1 cellular context compared by ENCODE assay signal in the genomic region with DNA sequence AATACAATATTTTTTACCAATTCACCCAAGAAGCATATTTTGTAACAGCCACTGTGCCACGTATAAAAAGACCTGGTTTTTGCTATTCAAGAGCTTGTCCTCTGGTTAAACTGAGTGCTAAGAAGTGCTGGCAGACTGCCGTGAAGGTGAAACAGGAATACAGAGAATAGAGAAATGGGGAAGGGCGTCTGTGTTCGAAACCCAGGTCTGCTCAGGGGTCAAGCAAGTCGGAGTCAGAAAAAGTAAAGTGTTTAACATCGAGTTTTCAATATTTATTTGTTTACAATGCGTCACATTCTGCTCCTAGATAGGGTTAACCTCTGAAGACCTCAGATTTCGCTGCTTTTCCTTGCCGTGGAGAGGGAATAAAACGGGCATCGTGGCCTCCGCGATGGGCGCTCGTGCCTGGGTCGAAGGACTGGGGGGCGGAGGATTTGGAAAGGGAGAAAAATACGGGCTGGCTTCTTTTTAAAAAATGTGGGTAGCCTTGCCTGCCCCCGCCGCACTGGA.
TF ChIP-seq lines count a peak whose summit lies in the region.

No MANE protein-coding gene starts in this region.

TF ChIP-seq in H1, 55 proteins besides CTCF, POLR2A, EP300 and RAD21 (continued from another document):
- TF ChIP-seq, protein P1, sequence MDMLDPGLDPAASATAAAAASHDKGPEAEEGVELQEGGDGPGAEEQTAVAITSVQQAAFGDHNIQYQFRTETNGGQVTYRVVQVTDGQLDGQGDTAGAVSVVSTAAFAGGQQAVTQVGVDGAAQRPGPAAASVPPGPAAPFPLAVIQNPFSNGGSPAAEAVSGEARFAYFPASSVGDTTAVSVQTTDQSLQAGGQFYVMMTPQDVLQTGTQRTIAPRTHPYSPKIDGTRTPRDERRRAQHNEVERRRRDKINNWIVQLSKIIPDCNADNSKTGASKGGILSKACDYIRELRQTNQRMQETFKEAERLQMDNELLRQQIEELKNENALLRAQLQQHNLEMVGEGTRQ (IDR thresholded peaks at IDR 0.05; ENCODE audit: low read length) = no peak
- TF ChIP-seq ZNF274 (IDR thresholded peaks at IDR 0.05; ENCODE audit: borderline replicate concordance, extremely low read depth, low read length) (no peak), BCL11A (IDR thresholded peaks at IDR 0.05; ENCODE audit: low read depth in 2 of 2, low read length in 2 of 2) (no peak), MAFK (IDR thresholded peaks at IDR 0.05; ENCODE audit: low read depth, low read length) (no peak), EZH2 (IDR thresholded peaks at IDR 0.05; ENCODE audit: low read depth, low read length, severe bottlenecking) (peak; percentile 18), SAP30 (IDR thresholded peaks at IDR 0.05; ENCODE audit: insufficient read depth, insufficient replicate concordance, low read length) (no peak), TCF12 (IDR thresholded peaks at IDR 0.05; ENCODE audit: low read depth, low read length) (no peak), HDAC6 (IDR thresholded peaks at IDR 0.05; ENCODE audit: low read depth, low read length) (no peak), GABPA (IDR thresholded peaks at IDR 0.05; ENCODE audit: borderline replicate concordance, insufficient read depth, low read length) (no peak), SP1 (IDR thresholded peaks at IDR 0.05; ENCODE audit: low read depth, low read length) (no peak), HDAC2 (IDR thresholded peaks at IDR 0.05; ENCODE audit: borderline replicate concordance in 1 of 2, low read depth in 2 of 2, low read length in 2 of 2) (peak in 1 of 2 experiments; percentile 60; a peak in 1 of 4 replicates), POU5F1 (IDR thresholded peaks at IDR 0.05; ENCODE audit: low read depth, low read length) (no peak), TAF1 (IDR thresholded peaks at IDR 0.05; ENCODE audit: low read depth, low read length) (no peak), PHF8 (conservative IDR thresholded peaks at IDR 0.05; ENCODE audit: low read depth, low read length) (no peak), TBP (IDR thresholded peaks at IDR 0.05; ENCODE audit: low read depth, low read length) (no peak), BRCA1 (IDR thresholded peaks at IDR 0.05; ENCODE audit: low read depth, low read length) (no peak), SUZ12 (IDR thresholded peaks at IDR 0.05; ENCODE audit: low read length) (no peak), RBBP5 (IDR thresholded peaks at IDR 0.05; ENCODE audit: borderline replicate concordance, low read depth, low read length) (no peak; the same call in 1 of the 2 replicates), SP4 (IDR thresholded peaks at IDR 0.05; ENCODE audit: low read length) (no peak), RFX5 (IDR thresholded peaks at IDR 0.05; ENCODE audit: borderline replicate concordance, low read depth, low read length) (no peak), JUND (IDR thresholded peaks at IDR 0.05; ENCODE audit: low read length) (no peak), SIN3A (conservative IDR thresholded peaks at IDR 0.05 in 1 of 2, IDR thresholded peaks at IDR 0.05 in 1 of 2; ENCODE audit: low read depth in 1 of 2, low read length in 2 of 2) (no peak), NANOG (IDR thresholded peaks at IDR 0.05; ENCODE audit: insufficient read depth, low read depth, low read length, poor library complexity, severe bottlenecking) (no peak), ASH2L (IDR thresholded peaks at IDR 0.05; ENCODE audit: low read length) (no peak), SIRT6 (IDR thresholded peaks at IDR 0.05; ENCODE audit: low read length) (no peak), TEAD4 (IDR thresholded peaks at IDR 0.05; ENCODE audit: low read depth, low read length) (no peak)
- TF ChIP-seq, protein P2, sequence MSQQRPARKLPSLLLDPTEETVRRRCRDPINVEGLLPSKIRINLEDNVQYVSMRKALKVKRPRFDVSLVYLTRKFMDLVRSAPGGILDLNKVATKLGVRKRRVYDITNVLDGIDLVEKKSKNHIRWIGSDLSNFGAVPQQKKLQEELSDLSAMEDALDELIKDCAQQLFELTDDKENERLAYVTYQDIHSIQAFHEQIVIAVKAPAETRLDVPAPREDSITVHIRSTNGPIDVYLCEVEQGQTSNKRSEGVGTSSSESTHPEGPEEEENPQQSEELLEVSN (IDR thresholded peaks at IDR 0.05) = peak; percentile 84
- TF ChIP-seq, protein P3, sequence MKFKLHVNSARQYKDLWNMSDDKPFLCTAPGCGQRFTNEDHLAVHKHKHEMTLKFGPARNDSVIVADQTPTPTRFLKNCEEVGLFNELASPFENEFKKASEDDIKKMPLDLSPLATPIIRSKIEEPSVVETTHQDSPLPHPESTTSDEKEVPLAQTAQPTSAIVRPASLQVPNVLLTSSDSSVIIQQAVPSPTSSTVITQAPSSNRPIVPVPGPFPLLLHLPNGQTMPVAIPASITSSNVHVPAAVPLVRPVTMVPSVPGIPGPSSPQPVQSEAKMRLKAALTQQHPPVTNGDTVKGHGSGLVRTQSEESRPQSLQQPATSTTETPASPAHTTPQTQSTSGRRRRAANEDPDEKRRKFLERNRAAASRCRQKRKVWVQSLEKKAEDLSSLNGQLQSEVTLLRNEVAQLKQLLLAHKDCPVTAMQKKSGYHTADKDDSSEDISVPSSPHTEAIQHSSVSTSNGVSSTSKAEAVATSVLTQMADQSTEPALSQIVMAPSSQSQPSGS (IDR thresholded peaks at IDR 0.05; ENCODE audit: low read length) = no peak
- TF ChIP-seq, protein P4, sequence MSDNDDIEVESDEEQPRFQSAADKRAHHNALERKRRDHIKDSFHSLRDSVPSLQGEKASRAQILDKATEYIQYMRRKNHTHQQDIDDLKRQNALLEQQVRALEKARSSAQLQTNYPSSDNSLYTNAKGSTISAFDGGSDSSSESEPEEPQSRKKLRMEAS (IDR thresholded peaks at IDR 0.05) = peak; percentile 71
